18 cellular contexts compared by ENCODE assay signal in the genomic region with DNA sequence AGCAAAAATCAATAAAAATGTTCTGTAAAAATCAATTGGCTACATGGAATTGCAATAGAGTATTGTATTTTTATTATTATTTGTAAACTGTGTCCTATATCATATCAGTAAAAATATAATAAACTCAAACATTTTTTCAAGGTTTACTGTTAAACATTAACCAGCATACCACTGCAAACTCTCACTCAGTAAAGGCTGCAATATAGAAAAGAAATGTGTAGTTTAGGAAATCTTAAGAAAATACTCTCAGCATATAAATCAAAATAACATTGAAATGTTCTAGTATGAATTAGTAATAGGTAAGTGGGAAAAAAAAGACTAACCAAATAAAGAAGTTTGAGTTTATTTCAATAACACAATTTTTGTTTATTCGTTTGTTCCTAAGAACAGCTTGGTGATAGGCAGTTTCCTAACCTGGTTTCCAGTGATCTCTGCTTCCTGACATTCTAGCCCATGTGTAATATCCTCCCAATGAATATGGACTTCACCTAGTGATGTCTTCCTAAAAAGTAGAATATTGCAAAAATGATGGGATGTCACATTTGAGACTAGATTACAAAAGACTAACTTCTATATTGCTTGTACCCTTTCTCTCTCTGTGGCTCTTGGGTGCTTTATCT.
"Had no signal": no experiment of that assay in that cellular context is flagged by ENCODE, and none has a peak within 500 bp of the region (broad histone marks: within the 10 kb centered on the region; RNA-seq: fewer than 3 reads in every experiment).

No MANE protein-coding gene starts in this region.

- H3K27ac ChIP-seq: esophagus squamous epithelium, gastroesophageal sphincter, heart left ventricle, ovary, prostate gland, right atrium auricular region, tibial artery had no signal

- H3K27me3 Mint-ChIP-seq: activated naive CD4-positive, alpha-beta T cell treated with anti-CD3 and anti-CD28 coated beads, Interleukin-2, amount 50 U/mL, for 24 hours; natural killer cell treated with Interleukin-12 subunit alpha and Interleukin-12 subunit beta and Interleukin-15 and Interleukin-18, amount 100 ng/mL, for 72 hours; stimulated activated naive CD8-positive, alpha-beta T cell treated with anti-CD3 and anti-CD28 coated beads, Interleukin-15, amount 100 ng/mL, for 72 hours had no signal

- H3K36me3 Mint-ChIP-seq: activated naive CD4-positive, alpha-beta T cell treated with anti-CD3 and anti-CD28 coated beads, Interleukin-2, amount 50 U/mL, for 24 hours; natural killer cell treated with Interleukin-12 subunit alpha and Interleukin-12 subunit beta and Interleukin-15 and Interleukin-18, amount 100 ng/mL, for 72 hours had no signal

- H3K4me1 Mint-ChIP-seq: activated naive CD4-positive, alpha-beta T cell treated with anti-CD3 and anti-CD28 coated beads, Interleukin-2, amount 50 U/mL, for 24 hours; endodermal cell; stimulated activated naive CD8-positive, alpha-beta T cell treated with anti-CD3 and anti-CD28 coated beads, Interleukin-15, amount 100 ng/mL, for 72 hours had no signal

- H3K4me1 ChIP-seq: esophagus squamous epithelium, gastroesophageal sphincter, heart left ventricle, prostate gland, right atrium auricular region, tibial artery had no signal

- DNase-seq: activated CD4-positive, alpha-beta T cell treated with anti-CD3 and anti-CD28 coated beads for 1 hour; activated gamma-delta T cell treated with Interleukin-2 at 50 U/mL for 16 hours; activated T-cell treated with anti-CD3 and anti-CD28 coated beads, Interleukin-2, amount 50 U/mL, for 1 hour; cortex of kidney; endodermal cell; esophagus squamous epithelium; heart left ventricle; left cardiac atrium; ovary; stimulated activated CD4-positive, alpha-beta T cell treated with anti-CD3 and anti-CD28 coated beads, Interleukin-1b, Interleukin-23, amount 100 ng/mL, for 48 hours; stimulated activated naive CD8-positive, alpha-beta T cell treated with anti-CD3 and anti-CD28 coated beads, Interleukin-15, amount 100 ng/mL, for 72 hours; tibial artery had no signal

- H3K9me3 Mint-ChIP-seq: activated naive CD4-positive, alpha-beta T cell treated with anti-CD3 and anti-CD28 coated beads, Interleukin-2, amount 50 U/mL, for 24 hours; endodermal cell; stimulated activated naive CD8-positive, alpha-beta T cell treated with anti-CD3 and anti-CD28 coated beads, Interleukin-15, amount 100 ng/mL, for 72 hours had no signal

- H3K9me3 ChIP-seq: esophagus squamous epithelium, ovary, prostate gland, right atrium auricular region, tibial artery had no signal

- H3K4me3 Mint-ChIP-seq: activated naive CD4-positive, alpha-beta T cell treated with anti-CD3 and anti-CD28 coated beads, Interleukin-2, amount 50 U/mL, for 24 hours; endodermal cell; natural killer cell treated with Interleukin-12 subunit alpha and Interleukin-12 subunit beta and Interleukin-15 and Interleukin-18, amount 100 ng/mL, for 72 hours; stimulated activated naive CD8-positive, alpha-beta T cell treated with anti-CD3 and anti-CD28 coated beads, Interleukin-15, amount 100 ng/mL, for 72 hours; T-helper 2 cell treated with Interferon-gamma antibody and Interleukin-4, amounts not matched to agents 5 μg/mL and 100 μg/mL, for 36 hours had no signal

- H3K4me3 ChIP-seq: esophagus squamous epithelium, gastroesophageal sphincter, heart left ventricle, ovary, prostate gland, right atrium auricular region, tibial artery had no signal

- H3K27ac Mint-ChIP-seq: activated naive CD4-positive, alpha-beta T cell treated with anti-CD3 and anti-CD28 coated beads, Interleukin-2, amount 50 U/mL, for 24 hours; endodermal cell; natural killer cell treated with Interleukin-12 subunit alpha and Interleukin-12 subunit beta and Interleukin-15 and Interleukin-18, amount 100 ng/mL, for 72 hours; stimulated activated naive CD8-positive, alpha-beta T cell treated with anti-CD3 and anti-CD28 coated beads, Interleukin-15, amount 100 ng/mL, for 72 hours; T-helper 2 cell treated with Interferon-gamma antibody and Interleukin-4, amounts not matched to agents 5 μg/mL and 100 μg/mL, for 36 hours had no signal

- H3K27me3 ChIP-seq: esophagus squamous epithelium, gastroesophageal sphincter, heart left ventricle, ovary, right atrium auricular region, tibial artery had no signal

- ATAC-seq: gastroesophageal sphincter; heart left ventricle; left cardiac atrium; natural killer cell treated with Interleukin-12 subunit alpha and Interleukin-12 subunit beta and Interleukin-15 and Interleukin-18, amount 100 ng/mL, for 72 hours; stimulated activated naive CD8-positive, alpha-beta T cell treated with anti-CD3 and anti-CD28 coated beads, Interleukin-15, amount 100 ng/mL, for 72 hours had no signal

- H3K36me3 ChIP-seq: esophagus squamous epithelium, gastroesophageal sphincter, heart left ventricle, ovary, prostate gland, right atrium auricular region, tibial artery had no signal
